Comparison of ENCODE assay signal across 8 cellular contexts in the genomic region with DNA sequence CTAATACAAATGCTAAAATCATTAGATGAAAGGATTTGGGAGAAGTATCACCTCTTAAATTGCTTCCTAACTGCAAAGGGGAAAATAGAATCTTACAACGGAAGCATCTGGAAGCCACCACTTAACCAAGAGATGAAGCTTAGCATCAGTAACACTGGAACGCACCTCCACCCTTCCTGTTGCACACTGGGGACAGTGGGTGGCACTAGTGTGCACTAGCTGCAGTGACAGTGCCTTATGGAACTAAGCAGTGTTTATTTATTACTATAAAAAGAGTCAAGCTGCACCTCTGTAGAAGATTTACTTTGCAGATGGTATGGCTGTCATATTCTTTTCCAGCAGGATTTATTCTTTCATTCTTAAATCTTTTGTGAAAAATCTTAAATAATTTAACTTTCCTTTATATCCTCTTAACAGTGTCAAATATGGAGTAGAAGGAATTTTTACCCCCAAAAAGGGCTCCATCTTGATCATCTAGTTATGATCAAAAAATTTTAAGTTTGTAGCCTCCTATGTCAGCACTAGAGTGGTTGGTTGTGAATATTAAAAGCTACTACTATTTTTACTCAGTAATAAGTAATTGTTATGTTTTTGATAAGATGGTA.
DNase-seq lines count a peak whose midpoint lies in the region; ATAC-seq and TF ChIP-seq lines count a peak whose summit lies in the region.

No MANE protein-coding gene starts in this region.

- no peak overlapping the region for H3K4me3 Mint-ChIP-seq in osteocyte (ENCODE audit: unreplicated experiment)

- peaks cover 7% of the 10 kb centered on the region for H3K4me1 Mint-ChIP-seq in osteocyte (ENCODE audit: unreplicated experiment)

- DNase-seq in activated naive CD4-positive, alpha-beta T cell treated with Interleukin-2 at 50 U/mL for 16 hours = peak; percentile 5
- DNase-seq in activated naive CD4-positive, alpha-beta T cell treated with anti-CD3 and anti-CD28 coated beads, Interleukin-2, amount 50 U/mL, for 16 hours = no peak
- DNase-seq in RPMI7951 (ENCODE audit: low read depth) (peak; percentile 9), dermis microvascular lymphatic vessel endothelial cell (ENCODE audit: low read depth in 2 of 2) (peak; percentile 10 to 46), osteocyte (ENCODE audit: extremely low spot score, unreplicated experiment) (no peak), epidermal melanocyte (ENCODE audit: insufficient read length, low spot score) (no peak)
- DNase-seq in activated CD8-positive, alpha-beta memory T cell treated with anti-CD3 and anti-CD28 coated beads, Interleukin-2, amount 50 U/mL, for 48 hours = no peak

- peak; percentile 66 for TF ChIP-seq CTCF in osteocyte (IDR thresholded peaks at IDR 0.05)

- no peaks in the 10 kb centered on the region for H3K9me3 Mint-ChIP-seq in osteocyte (ENCODE audit: unreplicated experiment)

- ATAC-seq in HG02870 (IDR thresholded peaks at IDR 0.05; ENCODE audit: unreplicated experiment) = peak; percentile 66

- no peak overlapping the region for H3K27ac Mint-ChIP-seq in osteocyte (ENCODE audit: unreplicated experiment)

- no peaks in the 10 kb centered on the region for H3K27me3 Mint-ChIP-seq in osteocyte (ENCODE audit: unreplicated experiment)

- H3K36me3 Mint-ChIP-seq in osteocyte (ENCODE audit: unreplicated experiment) = peaks cover 2% of the 10 kb centered on the region

Comparison
In these comparisons a context has a peak if more than half of its experiments do, and no peak if none do; other contexts are left out.
1. DNase-seq: peak in activated naive CD4-positive, alpha-beta T cell treated with Interleukin-2 at 50 U/mL for 16 hours (single experiment), RPMI7951 (single experiment) and dermis microvascular lymphatic vessel endothelial cell (2 of 2); none in activated naive CD4-positive, alpha-beta T cell treated with anti-CD3 and anti-CD28 coated beads, Interleukin-2, amount 50 U/mL, for 16 hours (single experiment), osteocyte (single experiment), activated CD8-positive, alpha-beta memory T cell treated with anti-CD3 and anti-CD28 coated beads, Interleukin-2, amount 50 U/mL, for 48 hours (single experiment) and epidermal melanocyte (single experiment).